19 cellular contexts compared by ENCODE assay signal in the genomic region with DNA sequence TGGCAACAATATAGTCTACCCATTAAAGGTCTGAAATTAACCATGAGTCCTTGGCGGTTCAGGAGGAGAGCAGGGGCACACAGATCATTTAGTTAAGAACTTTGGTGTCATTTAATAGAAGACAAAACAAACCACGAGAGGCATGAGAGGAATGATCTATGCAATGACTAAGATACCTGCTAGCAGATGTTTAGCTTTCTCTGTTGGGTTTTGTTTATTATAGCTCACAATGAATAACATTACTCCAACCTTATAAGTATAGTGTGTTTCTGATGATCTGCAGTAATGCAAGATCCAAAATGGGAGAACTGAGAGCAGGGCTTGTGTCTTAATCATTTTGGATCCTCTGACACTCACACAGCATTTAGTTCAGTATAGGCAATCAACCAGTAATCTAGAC.
"Had no signal": no experiment of that assay in that cellular context is flagged by ENCODE, and none has a peak within 500 bp of the region (broad histone marks: within the 10 kb centered on the region; RNA-seq: fewer than 3 reads in every experiment).

No MANE protein-coding gene starts in this region.

- H3K27me3 ChIP-seq: dorsolateral prefrontal cortex, hepatocyte, pancreas, right lobe of liver, spleen, testis, tibial nerve, upper lobe of right lung had no signal

- H3K27ac ChIP-seq: dorsolateral prefrontal cortex, hepatocyte, pancreas, prostate gland, right lobe of liver, spleen, testis, tibial nerve, upper lobe of right lung had no signal

- H3K4me3 ChIP-seq: dorsolateral prefrontal cortex, hepatocyte, pancreas, prostate gland, right lobe of liver, spleen, testis, tibial nerve, upper lobe of right lung had no signal

- DNase-seq: cortex of kidney; dorsolateral prefrontal cortex; effector CD8-positive, alpha-beta T cell; foreskin melanocyte; naive B cell; occipital lobe; pancreas; right lobe of liver; spleen; stimulated activated CD4-positive, alpha-beta T cell treated with anti-CD3 and anti-CD28 coated beads, Interleukin-15, amount 100 ng/mL, for 24 hours; stimulated activated CD4-positive, alpha-beta T cell treated with anti-CD3 and anti-CD28 coated beads, Interleukin-1b, Interleukin-23, amount 100 ng/mL, for 48 hours; stimulated activated CD4-positive, alpha-beta T cell treated with anti-CD3 and anti-CD28 coated beads, Interleukin-4, amount 100 ng/mL, for 4 hours; stimulated activated naive B cell treated with anti-CD40 and anti-IgM and Interleukin-4, amounts not matched to agents 10 μg/mL and 1 μg/mL and 100 μg/mL, for 72 hours; stimulated activated naive CD8-positive, alpha-beta T cell treated with anti-CD3 and anti-CD28 coated beads, Interleukin-15, amount 100 ng/mL, for 72 hours; testis; upper lobe of right lung had no signal

- H3K4me1 ChIP-seq: pancreas, prostate gland, right lobe of liver, testis, tibial nerve, upper lobe of right lung had no signal

- H2AFZ ChIP-seq: hepatocyte had no signal

- H3K4me2 ChIP-seq: hepatocyte had no signal

- H3K36me3 ChIP-seq: pancreas, prostate gland, right lobe of liver, upper lobe of right lung had no signal

- ATAC-seq: pancreas; right lobe of liver; stimulated activated naive B cell treated with anti-CD40 and anti-IgM and Interleukin-4, amounts not matched to agents 10 μg/mL and 1 μg/mL and 100 μg/mL, for 72 hours; stimulated activated naive CD8-positive, alpha-beta T cell treated with anti-CD3 and anti-CD28 coated beads, Interleukin-15, amount 100 ng/mL, for 72 hours; upper lobe of right lung had no signal

- H3K79me2 ChIP-seq: hepatocyte had no signal

- H3K9me3 ChIP-seq: pancreas, prostate gland, right lobe of liver, spleen, testis, tibial nerve, upper lobe of right lung had no signal
